ENCODE assay signal across 31 cellular contexts in genomic region chr7:26403640-26404039, GRCh38.
"Had no signal": no experiment of that assay in that cellular context is flagged by ENCODE, and none has a peak within 500 bp of the region (broad histone marks: within the 10 kb centered on the region; RNA-seq: fewer than 3 reads in every experiment).

No MANE protein-coding gene starts in this region.

- H3K9me3 Mint-ChIP-seq: activated CD4-positive, alpha-beta T cell treated with anti-CD3 and anti-CD28 coated beads, Interleukin-2, amount 10 ng/mL, durations not matched to agents 24 days and 14 days; activated naive CD4-positive, alpha-beta T cell treated with anti-CD3 and anti-CD28 coated beads for 36 hours; activated naive CD8-positive, alpha-beta T cell treated with anti-CD3 and anti-CD28 coated beads for 36 hours; activated T-helper 1 cell treated with anti-CD3 and anti-CD28 coated beads, Interleukin-12 subunit alpha, Interleukin-12 subunit beta, Interleukin-2, Interleukin-4 antibody, amounts not matched to agents 30 ng/mL and 10 ng/mL and 1 ng/mL, durations not matched to agents 14 hours and 24 hours and 36 hours; activated T-helper 2 cell treated with anti-CD3 and anti-CD28 coated beads, Interferon-gamma antibody, Interleukin-2, Interleukin-4, amounts not matched to agents 10 μg/mL and 5 μg/mL and 100 μg/mL, durations not matched to agents 14 hours and 24 hours and 36 hours had no signal

- DNase-seq: activated CD4-positive, alpha-beta memory T cell treated with anti-CD3 and anti-CD28 coated beads for 36 hours; activated CD4-positive, alpha-beta T cell treated with anti-CD3 and anti-CD28 coated beads for 36 hours; activated CD4-positive, alpha-beta T cell treated with anti-CD3 and anti-CD28 coated beads, Interleukin-2, amount 10 ng/mL, durations not matched to agents 24 days and 14 days; activated CD4-positive, CD25-positive, alpha-beta regulatory T cell; activated CD4-positive, CD25-positive, alpha-beta regulatory T cell treated with anti-CD3 and anti-CD28 coated beads, Interleukin-2, amount 50 U/mL, for 72 hours; activated CD8-positive, alpha-beta memory T cell treated with anti-CD3 and anti-CD28 coated beads, Interleukin-2, amount 10 ng/mL, durations not matched to agents 7 days and 5 days; activated CD8-positive, alpha-beta memory T cell treated with anti-CD3 and anti-CD28 coated beads, Interleukin-2, amount 50 U/mL, for 4 hours; activated CD8-positive, alpha-beta T cell treated with anti-CD3 and anti-CD28 coated beads, Interleukin-2, amount 10 ng/mL, durations not matched to agents 7 days and 5 days; activated effector memory CD4-positive, alpha-beta T cell treated with anti-CD3 and anti-CD28 coated beads, Interleukin-2, amount 50 U/mL, for 16 hours; activated naive CD4-positive, alpha-beta T cell treated with anti-CD3 and anti-CD28 coated beads for 36 hours; activated naive CD8-positive, alpha-beta T cell treated with anti-CD3 and anti-CD28 coated beads for 36 hours; activated naive CD8-positive, alpha-beta T cell treated with anti-CD3 and anti-CD28 coated beads, Interleukin-2, amount 50 U/mL, for 24 hours; activated T-cell treated with anti-CD3 and anti-CD28 coated beads, Interleukin-2, amount 50 U/mL, for 1 hour; activated T-cell treated with anti-CD3 and anti-CD28 coated beads, Interleukin-2, amount 50 U/mL, for 48 hours; adrenal gland; amygdala; central memory CD4-positive, alpha-beta T cell; cerebellar nuclear complex; colonic mucosa; effector CD8-positive, alpha-beta T cell; foreskin fibroblast; head of caudate nucleus; T-helper 2 cell had no signal

- ATAC-seq: activated CD4-positive, alpha-beta T cell treated with anti-CD3 and anti-CD28 coated beads for 36 hours; activated CD8-positive, alpha-beta memory T cell treated with anti-CD3 and anti-CD28 coated beads, Interleukin-2, amount 10 ng/mL, durations not matched to agents 7 days and 5 days; activated CD8-positive, alpha-beta T cell treated with anti-CD3 and anti-CD28 coated beads, Interleukin-2, amount 10 ng/mL, durations not matched to agents 7 days and 5 days; activated naive CD8-positive, alpha-beta T cell treated with anti-CD3 and anti-CD28 coated beads, Interleukin-2, amount 50 U/mL, for 24 hours; esophagus mucosa had no signal

- H3K36me3 ChIP-seq: adrenal gland, ascending aorta, breast epithelium, cardiac muscle cell, colonic mucosa had no signal

- H3K4me1 ChIP-seq: breast epithelium, colonic mucosa had no signal

- H3K9me3 ChIP-seq: adrenal gland, ascending aorta, breast epithelium, colonic mucosa had no signal

- H3K27ac ChIP-seq: adrenal gland, ascending aorta, cardiac muscle cell, colonic mucosa had no signal

- H3K4me3 ChIP-seq: adrenal gland, ascending aorta, breast epithelium, cardiac muscle cell, colonic mucosa had no signal

- H3K36me3 Mint-ChIP-seq: activated CD4-positive, alpha-beta memory T cell treated with anti-CD3 and anti-CD28 coated beads for 36 hours; activated CD8-positive, alpha-beta memory T cell treated with anti-CD3 and anti-CD28 coated beads, Interleukin-2, amount 10 ng/mL, durations not matched to agents 7 days and 5 days; activated naive CD8-positive, alpha-beta T cell treated with anti-CD3 and anti-CD28 coated beads for 36 hours had no signal

- H3K27me3 ChIP-seq: adrenal gland, ascending aorta, breast epithelium, cardiac muscle cell, colonic mucosa had no signal

- H3K4me3 Mint-ChIP-seq: activated CD4-positive, alpha-beta memory T cell treated with anti-CD3 and anti-CD28 coated beads for 36 hours; activated CD4-positive, alpha-beta T cell treated with anti-CD3 and anti-CD28 coated beads for 36 hours; activated CD4-positive, alpha-beta T cell treated with anti-CD3 and anti-CD28 coated beads, Interleukin-2, amount 10 ng/mL, durations not matched to agents 24 days and 14 days; activated CD8-positive, alpha-beta memory T cell treated with anti-CD3 and anti-CD28 coated beads, Interleukin-2, amount 10 ng/mL, durations not matched to agents 7 days and 5 days; activated CD8-positive, alpha-beta T cell treated with anti-CD3 and anti-CD28 coated beads, Interleukin-2, amount 10 ng/mL, durations not matched to agents 7 days and 5 days; activated naive CD4-positive, alpha-beta T cell treated with anti-CD3 and anti-CD28 coated beads for 36 hours; activated naive CD4-positive, alpha-beta T cell treated with anti-CD3 and anti-CD28 coated beads, Interleukin-2, amount 50 U/mL, for 24 hours; activated naive CD8-positive, alpha-beta T cell treated with anti-CD3 and anti-CD28 coated beads for 36 hours; activated naive CD8-positive, alpha-beta T cell treated with anti-CD3 and anti-CD28 coated beads, Interleukin-2, amount 50 U/mL, for 24 hours; activated T-helper 1 cell treated with anti-CD3 and anti-CD28 coated beads, Interleukin-12 subunit alpha, Interleukin-12 subunit beta, Interleukin-2, Interleukin-4 antibody, amounts not matched to agents 30 ng/mL and 10 ng/mL and 1 ng/mL, durations not matched to agents 14 hours and 24 hours and 36 hours; brain had no signal

- H3K27ac Mint-ChIP-seq: activated CD4-positive, alpha-beta memory T cell treated with anti-CD3 and anti-CD28 coated beads for 36 hours; activated CD4-positive, alpha-beta T cell treated with anti-CD3 and anti-CD28 coated beads for 36 hours; activated CD4-positive, alpha-beta T cell treated with anti-CD3 and anti-CD28 coated beads, Interleukin-2, amount 10 ng/mL, durations not matched to agents 24 days and 14 days; activated CD8-positive, alpha-beta memory T cell treated with anti-CD3 and anti-CD28 coated beads, Interleukin-2, amount 10 ng/mL, durations not matched to agents 7 days and 5 days; activated CD8-positive, alpha-beta T cell treated with anti-CD3 and anti-CD28 coated beads, Interleukin-2, amount 10 ng/mL, durations not matched to agents 7 days and 5 days; activated naive CD4-positive, alpha-beta T cell treated with anti-CD3 and anti-CD28 coated beads for 36 hours; activated naive CD4-positive, alpha-beta T cell treated with anti-CD3 and anti-CD28 coated beads, Interleukin-2, amount 50 U/mL, for 24 hours; activated naive CD8-positive, alpha-beta T cell treated with anti-CD3 and anti-CD28 coated beads for 36 hours; activated naive CD8-positive, alpha-beta T cell treated with anti-CD3 and anti-CD28 coated beads, Interleukin-2, amount 50 U/mL, for 24 hours; activated T-helper 1 cell treated with anti-CD3 and anti-CD28 coated beads, Interleukin-12 subunit alpha, Interleukin-12 subunit beta, Interleukin-2, Interleukin-4 antibody, amounts not matched to agents 30 ng/mL and 10 ng/mL and 1 ng/mL, durations not matched to agents 14 hours and 24 hours and 36 hours; activated T-helper 2 cell treated with anti-CD3 and anti-CD28 coated beads, Interferon-gamma antibody, Interleukin-2, Interleukin-4, amounts not matched to agents 10 μg/mL and 5 μg/mL and 100 μg/mL, durations not matched to agents 14 hours and 24 hours and 36 hours; brain had no signal
